Comparison of ENCODE assay signal across 9 cellular contexts in the genomic region with DNA sequence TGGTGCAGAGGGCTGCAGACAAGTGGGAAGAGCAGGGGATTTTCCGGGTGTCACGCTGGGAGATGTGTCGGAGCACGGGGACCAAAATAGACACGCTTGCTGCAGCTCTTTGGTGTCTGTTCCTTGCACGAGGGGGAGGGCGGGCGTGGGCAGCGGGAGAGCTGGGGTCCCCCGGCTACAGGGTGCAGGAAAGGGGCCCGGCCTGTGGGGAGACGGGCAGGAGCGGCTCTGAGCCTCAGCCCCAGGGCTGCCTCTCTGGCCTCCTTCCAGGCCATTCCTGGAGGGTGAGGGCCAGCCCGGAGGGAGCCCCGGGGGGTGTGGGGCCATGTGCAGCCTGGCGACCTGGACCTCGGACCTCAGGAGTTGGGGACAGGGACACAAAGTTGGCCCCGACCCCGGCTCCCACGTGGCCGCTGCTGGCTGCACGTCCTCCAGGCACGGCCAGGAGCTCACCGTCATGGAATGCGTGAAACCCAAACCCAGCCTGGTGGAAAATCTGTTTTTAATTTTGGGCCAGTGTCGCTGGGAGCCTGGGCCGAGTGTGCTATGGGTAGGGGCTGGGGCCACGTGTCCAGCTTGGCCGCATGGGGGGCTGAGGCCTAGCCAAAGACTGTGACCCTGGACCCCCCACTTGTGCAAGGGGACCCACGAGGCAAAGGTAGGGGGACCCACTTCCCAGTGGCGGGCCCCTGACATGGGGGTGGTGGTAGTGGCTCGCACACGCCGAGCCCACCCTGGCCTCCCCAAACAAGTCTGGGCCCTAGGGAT. TPM values are rescaled to one million over a fixed set of nuclear protein-coding genes. Genes with fewer than 3 reads are reported as not detected.
DNase-seq lines count a peak whose midpoint lies in the region; TF ChIP-seq lines count a peak whose summit lies in the region.
"Had no signal": no experiment of that assay in that cellular context is flagged by ENCODE, and none has a peak within 500 bp of the region (broad histone marks: within the 10 kb centered on the region; RNA-seq: fewer than 3 reads in every experiment).

No MANE protein-coding gene starts in this region.

- TF ChIP-seq EP300 in tibial nerve (IDR thresholded peaks at IDR 0.05), result no peak

- H3K36me3 Mint-ChIP-seq in IgD-negative memory B cell, result no peaks in the 10 kb centered on the region
- peaks cover 93% of the 10 kb centered on the region for H3K36me3 Mint-ChIP-seq in dendritic cell treated with granulocyte-macrophage colony-stimulating factor and Interleukin-4, amounts not matched to agents 40 ng/mL and 50 ng/mL, for 4 days (ENCODE audit: low read depth)
- H3K36me3 Mint-ChIP-seq in Caco-2 (ENCODE audit: insufficient read depth, unreplicated experiment), result no peaks in the 10 kb centered on the region

- no TSS peak for BruUV-seq in Caco-2 (replicated peaks; lab: Mats Ljungman, UMichigan)

- peak; percentile 49 for DNase-seq in medulla oblongata (ENCODE audit: extremely low spot score)
- DNase-seq in tibial nerve (ENCODE audit: low spot score in 2 of 2), result peak in 1 of 2 donors; percentile 36
- no peak for DNase-seq in HUDEP-2 (lab: John Stamatoyannopoulos, UW; ENCODE audit: unreplicated experiment in 76 of 76)
- no peak for DNase-seq in NK-92 treated with Interleukin-12 subunit alpha and Interleukin-12 subunit beta, amount 100 ng/mL, for 24 hours (lab: John Stamatoyannopoulos, UW)
- no peak for DNase-seq in Caco-2
- no peak for DNase-seq in NCI-H2029 treated with DMSO at 0.1 percent for 48 hours (lab: John Stamatoyannopoulos, UW)

- no peaks in the 10 kb centered on the region for H3K27me3 ChIP-seq in tibial nerve
- H3K27me3 ChIP-seq in Caco-2 (replicated peaks; ENCODE audit: control insufficient read depth, insufficient read depth, low read length), result no peaks in the 10 kb centered on the region

- H3K27me3 Mint-ChIP-seq in IgD-negative memory B cell (no peaks in the 10 kb centered on the region), Caco-2 (ENCODE audit: insufficient read depth, unreplicated experiment) (no peaks in the 10 kb centered on the region)
- no peaks in the 10 kb centered on the region for H3K27me3 Mint-ChIP-seq in dendritic cell treated with granulocyte-macrophage colony-stimulating factor and Interleukin-4, amounts not matched to agents 40 ng/mL and 50 ng/mL, for 4 days
- H3K27me3 Mint-ChIP-seq: activated T-helper 17 cell treated with anti-CD3 and anti-CD28 coated beads, Interleukin-2, amount 50 U/mL, for 72 hours had no signal

- peaks cover 0 to 89% (median 62%) of the 10 kb centered on the region in 4 donors for H3K4me1 ChIP-seq in tibial nerve
- peaks cover 7% of the 10 kb centered on the region for H3K4me1 ChIP-seq in Caco-2

- H3K4me3 ChIP-seq in tibial nerve, result no peak overlapping the region
- H3K4me3 ChIP-seq in Caco-2 (ENCODE audit: low read depth, low read length), result no peak overlapping the region

- POLR2A ChIA-PET in Caco-2 (lab: Charles Lee), result no interaction called here

- no peaks in the 10 kb centered on the region for H3K9me3 ChIP-seq in tibial nerve
- H3K9me3 ChIP-seq in Caco-2, result no peaks in the 10 kb centered on the region

- H3K4me1 Mint-ChIP-seq in IgD-negative memory B cell, result peaks cover 8 to 25% (median 19%) of the 10 kb centered on the region in 3 donors
- H3K4me1 Mint-ChIP-seq in dendritic cell treated with granulocyte-macrophage colony-stimulating factor and Interleukin-4, amounts not matched to agents 40 ng/mL and 50 ng/mL, for 4 days (ENCODE audit: low read depth), result peaks cover 89% of the 10 kb centered on the region
- no peaks in the 10 kb centered on the region for H3K4me1 Mint-ChIP-seq in Caco-2 (ENCODE audit: low read depth, unreplicated experiment)

- intact Hi-C loops in dendritic cell treated with granulocyte-macrophage colony-stimulating factor and Interleukin-4, amounts not matched to agents 40 ng/mL and 50 ng/mL, for 4 days (cut with micrococcal nuclease), result loop anchor here (10.0 kb wide), 1 partner anchor 114 kb away; no protein-coding TSS in a partner anchor
- intact Hi-C loops in Caco-2 (cut with micrococcal nuclease; ENCODE audit: unreplicated experiment), result loop anchor here (10.0 kb wide), 1 partner anchor 666 kb away; the partner anchor contains the start of gene SDK1

- CTCF ChIA-PET in Caco-2 (lab: Charles Lee), result interaction anchor here (0.6 kb wide), 1 partner anchor 538 kb away, joined by 5 read pairs; no protein-coding TSS in a partner anchor

- no peak for TF ChIP-seq POLR2A in tibial nerve (IDR thresholded peaks at IDR 0.05)

- peak overlapping the region in 2 of 3 donors; percentile 53 to 91 for H3K27ac Mint-ChIP-seq in IgD-negative memory B cell
- peak overlapping the region; percentile 100 for H3K27ac Mint-ChIP-seq in dendritic cell treated with granulocyte-macrophage colony-stimulating factor and Interleukin-4, amounts not matched to agents 40 ng/mL and 50 ng/mL, for 4 days
- no peak overlapping the region for H3K27ac Mint-ChIP-seq in Caco-2 (ENCODE audit: unreplicated experiment)
- H3K27ac Mint-ChIP-seq: activated T-helper 17 cell treated with anti-CD3 and anti-CD28 coated beads, Interleukin-2, amount 50 U/mL, for 72 hours had no signal

- H3K36me3 ChIP-seq in tibial nerve (no peaks in the 10 kb centered on the region), Caco-2 (ENCODE audit: control insufficient read depth, insufficient read depth, low read length) (peaks cover 2% of the 10 kb centered on the region; the same call in 1 of the 2 replicates)

- TF ChIP-seq CTCF in tibial nerve (IDR thresholded peaks at IDR 0.05), result no peak
- no peak for TF ChIP-seq CTCF in Caco-2 (IDR thresholded peaks at IDR 0.05; ENCODE audit: insufficient read depth in 1 of 2, low read depth in 1 of 2, low read length in 1 of 2, severe bottlenecking in 1 of 2, unreplicated experiment in 1 of 2)

- WGBS in tibial nerve, 2 donors, result 42 to 49% methylated on average over 23 to 32 of the region's 34 CpGs

- H3K4me3 Mint-ChIP-seq in IgD-negative memory B cell (no peak overlapping the region), Caco-2 (ENCODE audit: unreplicated experiment) (no peak overlapping the region)
- peak overlapping the region; percentile 77 for H3K4me3 Mint-ChIP-seq in dendritic cell treated with granulocyte-macrophage colony-stimulating factor and Interleukin-4, amounts not matched to agents 40 ng/mL and 50 ng/mL, for 4 days
- H3K4me3 Mint-ChIP-seq: activated T-helper 17 cell treated with anti-CD3 and anti-CD28 coated beads, Interleukin-2, amount 50 U/mL, for 72 hours had no signal

- H3K9me3 Mint-ChIP-seq in IgD-negative memory B cell (no peaks in the 10 kb centered on the region), Caco-2 (ENCODE audit: unreplicated experiment) (no peaks in the 10 kb centered on the region)
- H3K9me3 Mint-ChIP-seq in dendritic cell treated with granulocyte-macrophage colony-stimulating factor and Interleukin-4, amounts not matched to agents 40 ng/mL and 50 ng/mL, for 4 days, result no peaks in the 10 kb centered on the region
- H3K9me3 Mint-ChIP-seq: activated T-helper 17 cell treated with anti-CD3 and anti-CD28 coated beads, Interleukin-2, amount 50 U/mL, for 72 hours had no signal

- peak overlapping the region in 3 of 4 donors; percentile 58 to 71 (median 60) for H3K27ac ChIP-seq in tibial nerve

RNA-seq across cellular contexts. Expression of gene TTYH3, which starts 6.6 kb away (rescaled TPM):
- polyA plus RNA-seq in IgD-negative memory B cell, result 2.0 TPM
- total RNA-seq in tibial nerve (10 to 100 TPM in 3 of 4 donors, 1 to 10 TPM in 1; 7.2 to 43.2 (median 15.7) TPM), Caco-2 (2022) (57.3 and 58.6 TPM in 2 replicates)

RNA-seq across cellular contexts. Expression of gene AMZ1, which starts 49.6 kb away (rescaled TPM):
- 1.9 TPM for polyA plus RNA-seq in IgD-negative memory B cell
- total RNA-seq in tibial nerve (1 to 10 TPM in 2 of 4 donors, under 1 TPM in 2; 0.39 to 1.7 (median 1.2) TPM), Caco-2 (2022) (0.07 and 0.11 TPM in 2 replicates)
